26 cellular contexts compared by ENCODE assay signal in the genomic region with DNA sequence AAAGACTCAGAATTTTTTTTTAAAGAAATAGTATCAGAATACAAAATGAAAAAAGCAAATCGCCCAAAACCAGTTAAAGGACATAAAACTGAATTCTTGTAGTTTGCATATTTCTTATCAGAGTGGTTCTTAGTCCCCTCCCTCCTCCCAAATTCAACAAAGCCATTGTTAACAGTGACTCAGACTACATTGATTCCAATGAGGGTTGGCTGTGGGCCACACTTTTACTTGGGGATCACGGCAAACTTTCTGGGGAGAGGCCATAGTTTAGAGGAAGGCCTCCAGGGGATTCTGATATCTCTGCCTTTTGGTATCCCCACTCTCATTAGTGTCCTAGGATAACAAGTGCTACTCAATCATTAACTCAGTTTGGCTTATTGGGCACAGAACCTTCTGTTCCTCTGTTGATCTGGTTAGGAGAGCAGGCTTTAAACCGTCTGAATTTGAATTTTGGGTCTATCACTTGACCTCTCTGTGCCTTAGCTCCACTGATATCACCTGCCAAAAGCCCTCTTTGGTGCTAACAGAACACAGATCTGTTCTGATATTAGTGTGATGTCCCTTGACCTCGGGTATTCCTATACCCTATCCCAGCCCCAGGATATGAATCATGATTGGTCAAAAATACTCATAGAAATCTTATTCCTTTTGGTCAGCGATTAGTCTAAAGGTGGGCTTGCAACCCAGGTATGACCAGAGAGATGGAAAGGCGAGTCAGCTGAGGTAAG. TPM values are rescaled to one million over a fixed set of nuclear protein-coding genes. Genes with fewer than 3 reads are reported as not detected.
DNase-seq lines count a peak whose midpoint lies in the region; ATAC-seq and TF ChIP-seq lines count a peak whose summit lies in the region.
"Had no signal": no experiment of that assay in that cellular context is flagged by ENCODE, and none has a peak within 500 bp of the region (broad histone marks: within the 10 kb centered on the region; RNA-seq: fewer than 3 reads in every experiment).

No MANE protein-coding gene starts in this region.

- DNase-seq in EL (peak; percentile 19), fibroblast of pulmonary artery (ENCODE audit: low read depth) (peak; percentile 13), renal cortical epithelial cell (ENCODE audit: low read depth) (peak; percentile 47), NCI-H2196 (lab: John Stamatoyannopoulos, UW; ENCODE audit: unreplicated experiment) (no peak)
- DNase-seq: activated CD4-positive, alpha-beta T cell treated with anti-CD3 and anti-CD28 coated beads, Interleukin-2, amount 50 U/mL, for 4 hours; activated naive CD4-positive, alpha-beta T cell treated with anti-CD3 and anti-CD28 coated beads, Interleukin-2, amount 50 U/mL, for 16 hours; AML-193; amygdala; CD8-positive, alpha-beta memory T cell; central memory CD4-positive, alpha-beta T cell; DMS79; dorsolateral prefrontal cortex; H7; left lung; natural killer cell; NCI-H2081 treated with DMSO at 0.1 percent for 48 hours; NCI-H446 treated with DMSO at 0.1 percent for 48 hours; right lobe of liver; stimulated activated naive CD4-positive, alpha-beta T cell treated with Interleukin-2 at 50 U/mL for 16 hours; T-helper 9 cell had no signal

- TF ChIP-seq CTCF in VCaP (conservative IDR thresholded peaks at IDR 0.05) (no peak), fibroblast of pulmonary artery (IDR thresholded peaks at IDR 0.05; ENCODE audit: low read length, missing control alignments) (no peak)

- ATAC-seq in GM21390 (IDR thresholded peaks at IDR 0.05; ENCODE audit: unreplicated experiment) (no peak), HG03378 (IDR thresholded peaks at IDR 0.05; ENCODE audit: unreplicated experiment) (no peak)
- ATAC-seq: left lung, natural killer cell had no signal

- no peak overlapping the region for H3K4me3 ChIP-seq in fibroblast of pulmonary artery (replicated peaks; ENCODE audit: low read depth, low read length)
- H3K4me3 ChIP-seq: dorsolateral prefrontal cortex, left lung, right lobe of liver, thoracic aorta, vagina had no signal

- H3K27ac ChIP-seq in VCaP = peak overlapping the region; percentile 42; the same call in 1 of the 2 replicates
- H3K27ac ChIP-seq: dorsolateral prefrontal cortex, HL-60, left lung, right lobe of liver, thoracic aorta, vagina had no signal

RNA-seq across cellular contexts. Expression of a gene that starts 45.2 kb away (rescaled TPM):
- total RNA-seq in renal cortical epithelial cell = 39.9 and 111 TPM in 2 replicates

RNA-seq across cellular contexts. Expression of a gene that starts 49.4 kb away (rescaled TPM):
- total RNA-seq in renal cortical epithelial cell = 468 and 490 TPM in 2 replicates
